ENCODE assay signal across 9 cellular contexts in the genomic region with DNA sequence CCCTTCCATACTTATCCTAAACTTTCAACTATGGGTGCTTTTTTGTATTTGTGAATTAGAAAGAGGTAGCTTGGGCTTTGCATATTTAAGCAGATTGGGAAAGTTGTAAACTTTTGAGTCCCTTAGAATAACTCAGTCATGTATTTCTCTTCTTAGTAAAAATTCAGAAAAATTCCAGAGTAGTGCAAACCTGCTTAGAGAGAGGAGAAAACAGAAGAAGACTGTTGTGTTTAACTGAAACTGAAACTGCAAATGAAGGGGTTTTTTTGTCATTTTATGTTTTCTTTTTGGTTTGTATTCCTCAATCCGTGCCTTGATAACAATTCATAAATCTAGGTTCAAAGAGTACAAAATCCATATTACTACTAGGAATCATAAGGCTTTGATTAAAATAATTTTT. TPM values are rescaled to one million over a fixed set of nuclear protein-coding genes. Genes with fewer than 3 reads are reported as not detected.
A peak's percentile ranks its signal among the peaks of the same experiment; 100 is the strongest.
DNase-seq lines count a peak whose midpoint lies in the region; ATAC-seq and TF ChIP-seq lines count a peak whose summit lies in the region.
"Had no signal": no experiment of that assay in that cellular context is flagged by ENCODE, and none has a peak within 500 bp of the region (broad histone marks: within the 10 kb centered on the region; RNA-seq: fewer than 3 reads in every experiment).

No MANE protein-coding gene starts in this region.

- H3K27me3 ChIP-seq in vagina = no peaks in the 10 kb centered on the region

- H3K27ac ChIP-seq in vagina = no peak overlapping the region

- TF ChIP-seq POLR2A in vagina (IDR thresholded peaks at IDR 0.05) = no peak

- H3K4me3 ChIP-seq in vagina = no peak overlapping the region

- peak overlapping the region; percentile 35 for H3K4me3 Mint-ChIP-seq in memory B cell

- intact Hi-C loops in vagina (cut with DNase I) = no loop called here

- DNase-seq in memory B cell (ENCODE audit: low spot score in 2 of 2) = peak in 1 of 2 donors; percentile 3
- no peak for DNase-seq in NCI-H1048 (lab: John Stamatoyannopoulos, UW)
- no peak for DNase-seq in left lobe of liver (ENCODE audit: low spot score)
- no peak for DNase-seq in vagina (ENCODE audit: extremely low spot score in 2 of 2)
- DNase-seq: midbrain; stimulated activated CD4-positive, alpha-beta T cell treated with anti-CD3 and anti-CD28 coated beads, Interleukin-12 subunit alpha, Interleukin-12 subunit beta, amount 100 ng/mL, for 4 hours had no signal

- H3K4me1 Mint-ChIP-seq in memory B cell = peaks cover 19% of the 10 kb centered on the region

- H3K36me3 Mint-ChIP-seq in memory B cell = peaks cover 10% of the 10 kb centered on the region

- ATAC-seq in GM18858 (IDR thresholded peaks at IDR 0.05; ENCODE audit: unreplicated experiment) (peak; percentile 66), GM21390 (IDR thresholded peaks at IDR 0.05; ENCODE audit: unreplicated experiment) (peak; percentile 53), HG03565 (IDR thresholded peaks at IDR 0.05; ENCODE audit: unreplicated experiment) (peak; percentile 39), memory B cell (ENCODE audit: low read depth) (peak; percentile 84), left lobe of liver (no peak)

- no peaks in the 10 kb centered on the region for H3K4me1 ChIP-seq in vagina

- no peaks in the 10 kb centered on the region for H3K9me3 Mint-ChIP-seq in memory B cell

- no peaks in the 10 kb centered on the region for H3K27me3 Mint-ChIP-seq in memory B cell

- H3K36me3 ChIP-seq in vagina = no peaks in the 10 kb centered on the region

- no peak for TF ChIP-seq CTCF in vagina (IDR thresholded peaks at IDR 0.05)

- H3K9me3 ChIP-seq in vagina = no peaks in the 10 kb centered on the region

- peak overlapping the region; percentile 51 for H3K27ac Mint-ChIP-seq in memory B cell

RNA-seq across cellular contexts. Expression of a gene that starts 31.3 kb away (rescaled TPM):
- 0.38 TPM for total RNA-seq in left lobe of liver
- total RNA-seq in vagina = 3.9 TPM
